Comparison of ENCODE assay signal across 2 cellular contexts in genomic region chr20:43538855-43539700, GRCh38.
TF ChIP-seq lines count a peak whose summit lies in the region.

No MANE protein-coding gene starts in this region.

TF ChIP-seq in IMR-90, 13 proteins besides CTCF, POLR2A, EP300 and RAD21:
- TF ChIP-seq, protein P1, sequence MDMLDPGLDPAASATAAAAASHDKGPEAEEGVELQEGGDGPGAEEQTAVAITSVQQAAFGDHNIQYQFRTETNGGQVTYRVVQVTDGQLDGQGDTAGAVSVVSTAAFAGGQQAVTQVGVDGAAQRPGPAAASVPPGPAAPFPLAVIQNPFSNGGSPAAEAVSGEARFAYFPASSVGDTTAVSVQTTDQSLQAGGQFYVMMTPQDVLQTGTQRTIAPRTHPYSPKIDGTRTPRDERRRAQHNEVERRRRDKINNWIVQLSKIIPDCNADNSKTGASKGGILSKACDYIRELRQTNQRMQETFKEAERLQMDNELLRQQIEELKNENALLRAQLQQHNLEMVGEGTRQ (IDR thresholded peaks at IDR 0.05; ENCODE audit: low read depth, low read length), result no peak
- TF ChIP-seq RCOR1 (IDR thresholded peaks at IDR 0.05; ENCODE audit: insufficient replicate concordance, low read length) (no peak), CEBPB (IDR thresholded peaks at IDR 0.05; ENCODE audit: low read depth, low read length) (peak; percentile 69), MAFK (IDR thresholded peaks at IDR 0.05; ENCODE audit: low read depth, low read length) (no peak), MXI1 (IDR thresholded peaks at IDR 0.05; ENCODE audit: borderline replicate concordance, low read depth, low read length) (no peak), CHD1 (IDR thresholded peaks at IDR 0.05; ENCODE audit: low read depth, low read length) (no peak), MAZ (IDR thresholded peaks at IDR 0.05; ENCODE audit: borderline replicate concordance, low read depth, low read length) (no peak)
TF ChIP-seq in IMR-90: peak in this region for 1.

TF ChIP-seq in K562, 482 proteins besides CTCF, POLR2A, EP300 and RAD21:
- TF ChIP-seq CBFA2T2 (conservative IDR thresholded peaks at IDR 0.05) (no peak), NR2C2 (CRISPR knock-in tag; IDR thresholded peaks at IDR 0.05) (no peak), NR2C2 (tag; IDR thresholded peaks at IDR 0.05) (peak; percentile 14; the same call in 1 of the 2 replicates), CBX3 (IDR thresholded peaks at IDR 0.05; ENCODE audit: borderline replicate concordance in 1 of 2, low read length in 2 of 2) (no peak), SMARCA4 (IDR thresholded peaks at IDR 0.05) (0 out of 2 replicates have a peak, but pooled peaks have one; percentile 1), DPF2 (IDR thresholded peaks at IDR 0.05) (0 out of 2 replicates have a peak, but pooled peaks have one; percentile 2), ZBTB7A (IDR thresholded peaks at IDR 0.05; ENCODE audit: borderline replicate concordance, control insufficient read depth, low read depth, low read length) (0 out of 2 replicates have a peak, but pooled peaks have one; percentile 32), STAT5B (CRISPR knock-in tag; IDR thresholded peaks at IDR 0.05) (no peak)
- TF ChIP-seq, protein P2, sequence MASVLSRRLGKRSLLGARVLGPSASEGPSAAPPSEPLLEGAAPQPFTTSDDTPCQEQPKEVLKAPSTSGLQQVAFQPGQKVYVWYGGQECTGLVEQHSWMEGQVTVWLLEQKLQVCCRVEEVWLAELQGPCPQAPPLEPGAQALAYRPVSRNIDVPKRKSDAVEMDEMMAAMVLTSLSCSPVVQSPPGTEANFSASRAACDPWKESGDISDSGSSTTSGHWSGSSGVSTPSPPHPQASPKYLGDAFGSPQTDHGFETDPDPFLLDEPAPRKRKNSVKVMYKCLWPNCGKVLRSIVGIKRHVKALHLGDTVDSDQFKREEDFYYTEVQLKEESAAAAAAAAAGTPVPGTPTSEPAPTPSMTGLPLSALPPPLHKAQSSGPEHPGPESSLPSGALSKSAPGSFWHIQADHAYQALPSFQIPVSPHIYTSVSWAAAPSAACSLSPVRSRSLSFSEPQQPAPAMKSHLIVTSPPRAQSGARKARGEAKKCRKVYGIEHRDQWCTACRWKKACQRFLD (CRISPR knock-in tag; IDR thresholded peaks at IDR 0.05), result no peak
- TF ChIP-seq, protein P3, sequence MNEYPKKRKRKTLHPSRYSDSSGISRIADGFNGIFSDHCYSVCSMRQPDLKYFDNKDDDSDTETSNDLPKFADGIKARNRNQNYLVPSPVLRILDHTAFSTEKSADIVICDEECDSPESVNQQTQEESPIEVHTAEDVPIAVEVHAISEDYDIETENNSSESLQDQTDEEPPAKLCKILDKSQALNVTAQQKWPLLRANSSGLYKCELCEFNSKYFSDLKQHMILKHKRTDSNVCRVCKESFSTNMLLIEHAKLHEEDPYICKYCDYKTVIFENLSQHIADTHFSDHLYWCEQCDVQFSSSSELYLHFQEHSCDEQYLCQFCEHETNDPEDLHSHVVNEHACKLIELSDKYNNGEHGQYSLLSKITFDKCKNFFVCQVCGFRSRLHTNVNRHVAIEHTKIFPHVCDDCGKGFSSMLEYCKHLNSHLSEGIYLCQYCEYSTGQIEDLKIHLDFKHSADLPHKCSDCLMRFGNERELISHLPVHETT (CRISPR knock-in tag; conservative IDR thresholded peaks at IDR 0.05 in 1 of 2, IDR thresholded peaks at IDR 0.05 in 1 of 2), result 0 out of 4 replicates have a peak, but pooled peaks of 1 of the 2 experiments have one; percentile 19
